11 cellular contexts compared by ENCODE assay signal in genomic region chr4:77072195-77072753, GRCh38. TPM values are rescaled to one million over a fixed set of nuclear protein-coding genes. Genes with fewer than 3 reads are reported as not detected.
DNase-seq lines count a peak whose midpoint lies in the region; ATAC-seq and TF ChIP-seq lines count a peak whose summit lies in the region.
"Had no signal": no experiment of that assay in that cellular context is flagged by ENCODE, and none has a peak within 500 bp of the region (broad histone marks: within the 10 kb centered on the region; RNA-seq: fewer than 3 reads in every experiment).

No MANE protein-coding gene starts in this region.

- H3K27ac ChIP-seq in BLaER1 (no peak overlapping the region), lower lobe of right lung (peak overlapping the region; percentile 0)

- H3K9me3 Mint-ChIP-seq in activated naive CD8-positive, alpha-beta T cell treated with anti-CD3 and anti-CD28 coated beads for 36 hours: no peaks in the 10 kb centered on the region
- H3K9me3 Mint-ChIP-seq: stimulated activated naive B cell treated with anti-CD40 and anti-IgM and Interleukin-4, amounts not matched to agents 10 μg/mL and 1 μg/mL and 100 μg/mL, for 72 hours had no signal

- no peak overlapping the region; the same call in 1 of the 2 replicates for H3K9ac ChIP-seq in BLaER1

- intact Hi-C loops in lower lobe of right lung (cut with DNase I): no loop called here
- intact Hi-C loops in mucosa of descending colon (cut with DNase I, micrococcal nuclease): no loop called here

- CTCF ChIA-PET in GM10248 (lab: Yijun Ruan, JAX): interaction anchor here (0.9 to 6.3 kb wide), 5 partner anchors 8 to 131 kb away, joined by 3 to 36 read pairs (median 12); no protein-coding TSS in a partner anchor

- no peaks in the 10 kb centered on the region for H3K9me3 ChIP-seq in BLaER1
- H3K9me3 ChIP-seq in lower lobe of right lung: no peaks in the 10 kb centered on the region
- H3K9me3 ChIP-seq in mucosa of descending colon: no peaks in the 10 kb centered on the region

- peak overlapping the region; percentile 98 for H3K4me2 ChIP-seq in BLaER1

- H3K4me1 Mint-ChIP-seq in activated naive CD8-positive, alpha-beta T cell treated with anti-CD3 and anti-CD28 coated beads for 36 hours: peaks cover 36% of the 10 kb centered on the region

- H3K4me3 ChIP-seq in BLaER1 (peak overlapping the region; percentile 84; the same call in 1 of the 2 replicates), HFF-Myc (replicated peaks; ENCODE audit: low read depth, low read length) (peak overlapping the region; percentile 57; the same call in 1 of the 2 replicates), lower lobe of right lung (peak overlapping the region; percentile 70), mucosa of descending colon (no peak overlapping the region)

- peaks cover 7% of the 10 kb centered on the region for H3K27me3 Mint-ChIP-seq in activated naive CD8-positive, alpha-beta T cell treated with anti-CD3 and anti-CD28 coated beads for 36 hours
- H3K27me3 Mint-ChIP-seq: stimulated activated naive B cell treated with anti-CD40 and anti-IgM and Interleukin-4, amounts not matched to agents 10 μg/mL and 1 μg/mL and 100 μg/mL, for 72 hours had no signal

- peaks cover 24% of the 10 kb centered on the region for H3K36me3 ChIP-seq in BLaER1
- no peaks in the 10 kb centered on the region for H3K36me3 ChIP-seq in lower lobe of right lung
- no peaks in the 10 kb centered on the region for H3K36me3 ChIP-seq in mucosa of descending colon (ENCODE audit: low read depth)

- H4K20me1 ChIP-seq in BLaER1: peaks cover 79% of the 10 kb centered on the region

- H3K27ac Mint-ChIP-seq in activated naive CD8-positive, alpha-beta T cell treated with anti-CD3 and anti-CD28 coated beads for 36 hours: peak overlapping the region; percentile 30

- peak in 1 of 2 donors; percentile 36 for ATAC-seq in lower lobe of right lung
- no peak for ATAC-seq in mucosa of descending colon
- no peak for ATAC-seq in GM21737 (IDR thresholded peaks at IDR 0.05; ENCODE audit: unreplicated experiment)
- ATAC-seq: stimulated activated naive B cell treated with anti-CD40 and anti-IgM and Interleukin-4, amounts not matched to agents 10 μg/mL and 1 μg/mL and 100 μg/mL, for 72 hours had no signal

- H3K27me3 ChIP-seq in BLaER1 (no peaks in the 10 kb centered on the region), lower lobe of right lung (ENCODE audit: low read depth) (no peaks in the 10 kb centered on the region)

- POLR2A ChIA-PET in GM10248 (lab: Yijun Ruan, JAX): interaction anchor here (0.6 kb wide), 2 partner anchors 13 to 359 kb away, joined by 3 to 6 read pairs; no protein-coding TSS in a partner anchor

- H3K4me1 ChIP-seq in BLaER1: peaks cover 50% of the 10 kb centered on the region
- peaks cover 46% of the 10 kb centered on the region for H3K4me1 ChIP-seq in lower lobe of right lung
- peaks cover 24% of the 10 kb centered on the region for H3K4me1 ChIP-seq in mucosa of descending colon (ENCODE audit: low read depth)

- TF ChIP-seq CTCF in HFF-Myc (IDR thresholded peaks at IDR 0.05; ENCODE audit: low read depth, low read length, missing control alignments): no peak
- no peak for TF ChIP-seq CTCF in lower lobe of right lung (IDR thresholded peaks at IDR 0.05)
- TF ChIP-seq CTCF in mucosa of descending colon (IDR thresholded peaks at IDR 0.05): no peak
- TF ChIP-seq CTCF in GM10248 (IDR thresholded peaks at IDR 0.05; ENCODE audit: control extremely low read depth, extremely low read depth, low read depth, missing control alignments): no peak

- H3K4me3 Mint-ChIP-seq in activated naive CD8-positive, alpha-beta T cell treated with anti-CD3 and anti-CD28 coated beads for 36 hours: peak overlapping the region; percentile 64

- H3K36me3 Mint-ChIP-seq in activated naive CD8-positive, alpha-beta T cell treated with anti-CD3 and anti-CD28 coated beads for 36 hours: peaks cover 32% of the 10 kb centered on the region

- DNase-seq in HFF-Myc (ENCODE audit: extremely low read depth, low read depth) (no peak), lower lobe of right lung (no peak), mucosa of descending colon (no peak), GM10248 (ENCODE audit: extremely low spot score) (no peak), NCI-H226 (no peak)
- peak; percentile 24 for DNase-seq in activated naive CD8-positive, alpha-beta T cell treated with anti-CD3 and anti-CD28 coated beads for 36 hours
- DNase-seq: midbrain; SHP77; stimulated activated naive B cell treated with anti-CD40 and anti-IgM and Interleukin-4, amounts not matched to agents 10 μg/mL and 1 μg/mL and 100 μg/mL, for 72 hours had no signal

RNA-seq across cellular contexts. Expression of gene CCNI, which starts 3.5 kb away (rescaled TPM):
- 100 to 1,000 TPM; 230 to 237 TPM for total RNA-seq in activated naive CD8-positive, alpha-beta T cell treated with anti-CD3 and anti-CD28 coated beads for 36 hours
- total RNA-seq in lower lobe of right lung (327 TPM), mucosa of descending colon (100 to 1,000 TPM; 175 to 323 (median 190) TPM)
